11 cellular contexts compared by ENCODE assay signal in genomic region chr2:204177251-204177976, GRCh38.
A peak's percentile ranks its signal among the peaks of the same experiment; 100 is the strongest.
DNase-seq lines count a peak whose midpoint lies in the region; ATAC-seq and TF ChIP-seq lines count a peak whose summit lies in the region.
"Had no signal": no experiment of that assay in that cellular context is flagged by ENCODE, and none has a peak within 500 bp of the region (broad histone marks: within the 10 kb centered on the region; RNA-seq: fewer than 3 reads in every experiment).

No MANE protein-coding gene starts in this region.

- H3K27ac Mint-ChIP-seq in WTC11: no peak overlapping the region
- H3K27ac Mint-ChIP-seq: type B pancreatic cell had no signal

- H3K9me3 Mint-ChIP-seq in WTC11: no peaks in the 10 kb centered on the region; the same call in none of the 2 replicates

- H3K4me1 Mint-ChIP-seq in WTC11: 0 out of 2 replicates have a peak, but pooled peaks cover 2% of the 10 kb centered on the region

- H3K27me3 Mint-ChIP-seq in WTC11 (ENCODE audit: low read depth): no peaks in the 10 kb centered on the region; the same call in 1 of the 2 replicates
- H3K27me3 Mint-ChIP-seq: brain, type B pancreatic cell had no signal

- no peaks in the 10 kb centered on the region for H3K36me3 Mint-ChIP-seq in WTC11
- H3K36me3 Mint-ChIP-seq: brain, type B pancreatic cell had no signal

- TF ChIP-seq CTCF in WTC11 (IDR thresholded peaks at IDR 0.05): no peak

- ATAC-seq in GM18520 (IDR thresholded peaks at IDR 0.05; ENCODE audit: unreplicated experiment): peak; percentile 14
- ATAC-seq in GM19395 (IDR thresholded peaks at IDR 0.05; ENCODE audit: unreplicated experiment): peak; percentile 42
- ATAC-seq in HG02852 (IDR thresholded peaks at IDR 0.05; ENCODE audit: unreplicated experiment): peak; percentile 15
- ATAC-seq in WTC11: peak; percentile 46

- no peak overlapping the region for H3K4me3 Mint-ChIP-seq in WTC11
- H3K4me3 Mint-ChIP-seq: brain, type B pancreatic cell had no signal

- POLR2A ChIA-PET in WTC11 (lab: Charles Lee): interaction anchor here (1.0 kb wide), 1 partner anchor 510 kb away, joined by 3 read pairs; no protein-coding TSS in a partner anchor

- CTCF ChIA-PET in WTC11 (lab: Charles Lee): interaction anchor here (0.6 to 3.4 kb wide), 36 partner anchors 8 to 488 kb away, joined by 3 to 56 read pairs (median 5); no protein-coding TSS in a partner anchor

- DNase-seq in WTC11 (ENCODE audit: low spot score) (no peak), DMS53 treated with DMSO at 0.1 percent for 48 hours (lab: John Stamatoyannopoulos, UW; ENCODE audit: unreplicated experiment) (no peak), COLO829 (ENCODE audit: low spot score) (no peak), AML-193 (lab: John Stamatoyannopoulos, UW) (no peak)
- DNase-seq in activated CD4-positive, alpha-beta T cell treated with anti-CD3 and anti-CD28 coated beads, Interleukin-2, amount 50 U/mL, for 1 hour: no peak
- DNase-seq: retina had no signal

TF ChIP-seq in WTC11, 78 proteins besides CTCF, POLR2A, EP300 and RAD21:
- TF ChIP-seq, protein P1, sequence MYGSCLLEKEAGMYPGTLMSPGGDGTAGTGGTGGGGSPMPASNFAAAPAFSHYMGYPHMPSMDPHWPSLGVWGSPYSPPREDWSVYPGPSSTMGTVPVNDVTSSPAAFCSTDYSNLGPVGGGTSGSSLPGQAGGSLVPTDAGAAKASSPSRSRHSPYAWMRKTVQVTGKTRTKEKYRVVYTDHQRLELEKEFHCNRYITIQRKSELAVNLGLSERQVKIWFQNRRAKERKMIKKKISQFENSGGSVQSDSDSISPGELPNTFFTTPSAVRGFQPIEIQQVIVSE (CRISPR knock-in tag; IDR thresholded peaks at IDR 0.05; ENCODE audit: borderline replicate concordance): no peak
- TF ChIP-seq SP1 (CRISPR knock-in tag; conservative IDR thresholded peaks at IDR 0.05) (no peak), ATF2 (CRISPR knock-in tag; IDR thresholded peaks at IDR 0.05; ENCODE audit: borderline replicate concordance, low read depth) (no peak), NR1H2 (CRISPR knock-in tag; IDR thresholded peaks at IDR 0.05) (no peak), GTF2I (CRISPR knock-in tag; conservative IDR thresholded peaks at IDR 0.05) (no peak), SOX15 (CRISPR knock-in tag; IDR thresholded peaks at IDR 0.05) (no peak), TEAD4 (CRISPR knock-in tag; IDR thresholded peaks at IDR 0.05) (no peak), FOXP1 (CRISPR knock-in tag; IDR thresholded peaks at IDR 0.05; ENCODE audit: borderline replicate concordance) (no peak), TCF7 (CRISPR knock-in tag; IDR thresholded peaks at IDR 0.05; ENCODE audit: low read depth) (no peak), FOXJ3 (CRISPR knock-in tag; IDR thresholded peaks at IDR 0.05; ENCODE audit: borderline replicate concordance) (no peak)
- TF ChIP-seq, protein P2, sequence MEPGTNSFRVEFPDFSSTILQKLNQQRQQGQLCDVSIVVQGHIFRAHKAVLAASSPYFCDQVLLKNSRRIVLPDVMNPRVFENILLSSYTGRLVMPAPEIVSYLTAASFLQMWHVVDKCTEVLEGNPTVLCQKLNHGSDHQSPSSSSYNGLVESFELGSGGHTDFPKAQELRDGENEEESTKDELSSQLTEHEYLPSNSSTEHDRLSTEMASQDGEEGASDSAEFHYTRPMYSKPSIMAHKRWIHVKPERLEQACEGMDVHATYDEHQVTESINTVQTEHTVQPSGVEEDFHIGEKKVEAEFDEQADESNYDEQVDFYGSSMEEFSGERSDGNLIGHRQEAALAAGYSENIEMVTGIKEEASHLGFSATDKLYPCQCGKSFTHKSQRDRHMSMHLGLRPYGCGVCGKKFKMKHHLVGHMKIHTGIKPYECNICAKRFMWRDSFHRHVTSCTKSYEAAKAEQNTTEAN (CRISPR knock-in tag; IDR thresholded peaks at IDR 0.05): no peak
